ENCODE assay signal across 8 cellular contexts in the genomic region with DNA sequence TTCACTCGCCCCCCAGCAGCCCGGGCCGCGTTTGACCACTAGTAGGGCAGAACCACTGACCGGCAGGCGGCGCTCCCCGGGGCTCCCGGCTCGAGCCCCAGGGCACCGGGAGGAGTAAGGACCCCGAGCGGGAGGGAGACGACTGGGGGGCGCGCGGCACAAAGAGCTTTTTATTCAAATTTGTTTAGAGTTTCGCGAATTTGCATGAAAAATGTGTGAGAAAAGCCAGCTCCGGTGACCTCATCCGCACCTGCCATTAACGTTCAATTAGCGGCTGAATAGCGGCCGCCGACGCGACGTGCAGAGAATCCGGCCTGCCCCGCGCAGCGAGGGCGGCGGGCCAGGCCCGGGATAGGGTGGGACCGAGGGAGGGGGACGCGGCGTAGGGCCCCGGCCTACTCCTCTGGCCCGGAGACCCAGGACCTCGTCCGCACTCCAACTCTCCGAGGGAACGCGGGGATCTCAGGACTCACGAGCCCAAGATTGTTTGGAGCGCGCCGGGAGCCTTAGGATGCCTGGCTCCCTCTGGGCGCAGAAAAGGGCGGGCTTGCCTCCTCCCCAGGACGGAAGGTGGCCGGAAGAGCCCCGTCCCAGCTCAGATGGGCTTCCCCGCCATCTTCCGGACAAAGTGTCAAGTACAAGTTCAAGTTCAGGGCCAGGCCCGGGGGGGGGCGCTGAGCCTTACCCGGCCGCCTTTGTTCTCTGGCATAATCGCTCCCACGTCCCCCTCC.
DNase-seq lines count a peak whose midpoint lies in the region; ATAC-seq and TF ChIP-seq lines count a peak whose summit lies in the region.

No MANE protein-coding gene starts in this region.

- DNase-seq in BJ (ENCODE audit: low read depth) (no peak), NCI-H69 (lab: John Stamatoyannopoulos, UW) (peak; percentile 71), astrocyte of the hippocampus (ENCODE audit: low read depth, low spot score) (peak; percentile 84), iPS-NIHi11 (ENCODE audit: low spot score) (peak; percentile 72), A172 (ENCODE audit: low spot score) (no peak)

- no peaks in the 10 kb centered on the region for H3K36me3 Mint-ChIP-seq in stimulated activated naive CD8-positive, alpha-beta T cell treated with anti-CD3 and anti-CD28 coated beads, Interleukin-15, Interleukin-2, amounts not matched to agents 100 ng/mL and 50 ng/mL, for 24 hours (ENCODE audit: low read depth)

- peak; percentile 57 for ATAC-seq in GM18517 (IDR thresholded peaks at IDR 0.05; ENCODE audit: unreplicated experiment)
- ATAC-seq in HG03108 (IDR thresholded peaks at IDR 0.05; ENCODE audit: unreplicated experiment), result peak; percentile 61

- CTCF ChIA-PET in BJ (lab: Yijun Ruan, JAX), result interaction anchor here (1.4 to 6.6 kb wide), 3 partner anchors 10 to 41 kb away, joined by 3 to 38 read pairs (median 9); no protein-coding TSS in a partner anchor

- H3K27me3 Mint-ChIP-seq in stimulated activated naive CD8-positive, alpha-beta T cell treated with anti-CD3 and anti-CD28 coated beads, Interleukin-15, Interleukin-2, amounts not matched to agents 100 ng/mL and 50 ng/mL, for 24 hours, result peaks cover 55% of the 10 kb centered on the region

- H3K4me1 Mint-ChIP-seq in stimulated activated naive CD8-positive, alpha-beta T cell treated with anti-CD3 and anti-CD28 coated beads, Interleukin-15, Interleukin-2, amounts not matched to agents 100 ng/mL and 50 ng/mL, for 24 hours (ENCODE audit: low read depth), result peaks cover 9% of the 10 kb centered on the region

- peaks cover 57% of the 10 kb centered on the region for H3K27me3 ChIP-seq in BJ (ENCODE audit: control insufficient read depth, insufficient read depth, low read length)

- H3K9me3 Mint-ChIP-seq in stimulated activated naive CD8-positive, alpha-beta T cell treated with anti-CD3 and anti-CD28 coated beads, Interleukin-15, Interleukin-2, amounts not matched to agents 100 ng/mL and 50 ng/mL, for 24 hours, result no peaks in the 10 kb centered on the region

- POLR2A ChIA-PET in BJ (lab: Charles Lee), result no interaction called here

- H3K4me3 ChIP-seq in BJ (ENCODE audit: low read depth, low read length), result peak overlapping the region; percentile 28

- no peaks in the 10 kb centered on the region for H3K36me3 ChIP-seq in BJ (ENCODE audit: control insufficient read depth, insufficient read depth, low read length)

- peak overlapping the region; percentile 70 for H3K4me3 Mint-ChIP-seq in stimulated activated naive CD8-positive, alpha-beta T cell treated with anti-CD3 and anti-CD28 coated beads, Interleukin-15, Interleukin-2, amounts not matched to agents 100 ng/mL and 50 ng/mL, for 24 hours

- peak; percentile 61 for TF ChIP-seq CTCF in BJ (IDR thresholded peaks at IDR 0.05; ENCODE audit: insufficient read depth, low read depth, low read length)

- peak overlapping the region; percentile 45 for H3K27ac Mint-ChIP-seq in stimulated activated naive CD8-positive, alpha-beta T cell treated with anti-CD3 and anti-CD28 coated beads, Interleukin-15, Interleukin-2, amounts not matched to agents 100 ng/mL and 50 ng/mL, for 24 hours

Comparison
In these comparisons a context has a peak if more than half of its experiments do, and no peak if none do; other contexts are left out.
1. DNase-seq: peak in NCI-H69 (single experiment), astrocyte of the hippocampus (single experiment) and iPS-NIHi11 (single experiment); none in BJ (single experiment) and A172 (single experiment).